Comparison of ENCODE assay signal across 17 cellular contexts in the genomic region with DNA sequence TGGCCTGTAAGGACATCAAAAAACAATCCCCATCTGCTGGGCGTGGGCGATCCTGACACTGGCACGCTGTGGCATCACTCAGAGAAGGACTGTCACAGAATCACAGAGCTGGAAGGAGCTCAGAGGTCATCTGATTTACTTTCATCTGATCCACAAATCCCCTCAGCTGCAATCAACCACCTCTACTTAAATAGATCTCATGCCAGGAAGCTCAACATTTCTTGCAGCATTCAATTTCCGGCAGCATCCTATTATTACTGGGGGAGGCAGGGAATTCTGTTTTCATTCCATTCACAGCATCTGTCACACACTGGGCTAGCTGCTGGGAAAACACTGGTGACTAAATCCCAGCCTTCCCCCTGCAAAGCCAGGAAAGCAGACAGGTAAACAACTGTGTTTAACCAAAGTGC. TPM values are rescaled to one million over a fixed set of nuclear protein-coding genes. Genes with fewer than 3 reads are reported as not detected.
A peak's percentile ranks its signal among the peaks of the same experiment; 100 is the strongest.
DNase-seq lines count a peak whose midpoint lies in the region; ATAC-seq and TF ChIP-seq lines count a peak whose summit lies in the region.
"Had no signal": no experiment of that assay in that cellular context is flagged by ENCODE, and none has a peak within 500 bp of the region (broad histone marks: within the 10 kb centered on the region; RNA-seq: fewer than 3 reads in every experiment).

No MANE protein-coding gene starts in this region.

- H3K4me1 Mint-ChIP-seq in activated T-helper 17 cell treated with anti-CD3 and anti-CD28 coated beads, Interleukin-2, amount 50 U/mL, for 72 hours: peaks cover 12% of the 10 kb centered on the region
- H3K4me1 Mint-ChIP-seq in immature natural killer cell: no peaks in the 10 kb centered on the region

- TF ChIP-seq CTCF in adrenal gland (IDR thresholded peaks at IDR 0.05): no peak

- intact Hi-C loops in adrenal gland (cut with DNase I): no loop called here

- H3K9me3 ChIP-seq in adrenal gland (replicated peaks in 1 of 3): no peaks in the 10 kb centered on the region
- H3K9me3 ChIP-seq: pancreas, testis had no signal

- no peaks in the 10 kb centered on the region for H3K36me3 ChIP-seq in adrenal gland (replicated peaks in 1 of 2)
- H3K36me3 ChIP-seq: pancreas had no signal

- H3K27ac ChIP-seq in adrenal gland: no peak overlapping the region
- H3K27ac ChIP-seq: pancreas, RWPE1, testis had no signal

- peak overlapping the region; percentile 25 for H3K27ac Mint-ChIP-seq in activated T-helper 17 cell treated with anti-CD3 and anti-CD28 coated beads, Interleukin-2, amount 50 U/mL, for 72 hours
- H3K27ac Mint-ChIP-seq in immature natural killer cell: no peak overlapping the region
- H3K27ac Mint-ChIP-seq: T-helper 2 cell treated with Interferon-gamma antibody and Interleukin-4, amounts not matched to agents 5 μg/mL and 100 μg/mL, for 36 hours had no signal

- no peak for ATAC-seq in activated T-helper 17 cell treated with anti-CD3 and anti-CD28 coated beads, Interleukin-2, amount 50 U/mL, for 72 hours (replicated peaks)
- no peak for ATAC-seq in GM21360 (IDR thresholded peaks at IDR 0.05; ENCODE audit: unreplicated experiment)
- no peak for ATAC-seq in HG03439 (IDR thresholded peaks at IDR 0.05; ENCODE audit: unreplicated experiment)

- no peaks in the 10 kb centered on the region for H3K27me3 ChIP-seq in adrenal gland
- H3K27me3 ChIP-seq: pancreas, testis had no signal

- TF ChIP-seq POLR2A in adrenal gland (IDR thresholded peaks at IDR 0.05): no peak

- 81 to 91% (median 87%) methylated on average over 4 of the region's 4 CpGs for WGBS in adrenal gland, 4 donors

- no peaks in the 10 kb centered on the region for H3K27me3 Mint-ChIP-seq in activated T-helper 17 cell treated with anti-CD3 and anti-CD28 coated beads, Interleukin-2, amount 50 U/mL, for 72 hours
- peaks cover 0 to 4% (median under 1%) of the 10 kb centered on the region in 3 donors for H3K27me3 Mint-ChIP-seq in immature natural killer cell (ENCODE audit: low read depth in 3 of 3)

- no peak overlapping the region for H3K4me3 Mint-ChIP-seq in activated T-helper 17 cell treated with anti-CD3 and anti-CD28 coated beads, Interleukin-2, amount 50 U/mL, for 72 hours
- H3K4me3 Mint-ChIP-seq in immature natural killer cell: no peak overlapping the region
- H3K4me3 Mint-ChIP-seq: T-helper 2 cell treated with Interferon-gamma antibody and Interleukin-4, amounts not matched to agents 5 μg/mL and 100 μg/mL, for 36 hours had no signal

- peaks cover 5% of the 10 kb centered on the region for H3K9me3 Mint-ChIP-seq in activated T-helper 17 cell treated with anti-CD3 and anti-CD28 coated beads, Interleukin-2, amount 50 U/mL, for 72 hours
- peaks cover 0 to 5% (median under 1%) of the 10 kb centered on the region in 6 donors for H3K9me3 Mint-ChIP-seq in immature natural killer cell
- H3K9me3 Mint-ChIP-seq: T-helper 2 cell treated with Interferon-gamma antibody and Interleukin-4, amounts not matched to agents 5 μg/mL and 100 μg/mL, for 36 hours had no signal

- peaks cover 6% of the 10 kb centered on the region for H3K36me3 Mint-ChIP-seq in activated T-helper 17 cell treated with anti-CD3 and anti-CD28 coated beads, Interleukin-2, amount 50 U/mL, for 72 hours (ENCODE audit: low read depth)
- no peaks in the 10 kb centered on the region for H3K36me3 Mint-ChIP-seq in immature natural killer cell

- no peak overlapping the region for H3K4me3 ChIP-seq in adrenal gland
- H3K4me3 ChIP-seq: pancreas, testis had no signal

- DNase-seq in DMS153 (lab: John Stamatoyannopoulos, UW): peak; percentile 73
- DNase-seq in NCI-H2171 (lab: John Stamatoyannopoulos, UW): peak; percentile 29
- peak; percentile 57 for DNase-seq in midbrain (lab: John Stamatoyannopoulos, UW)
- no peak for DNase-seq in adrenal gland
- DNase-seq in immature natural killer cell: no peak
- DNase-seq: activated CD4-positive, alpha-beta T cell treated with anti-CD3 and anti-CD28 coated beads for 48 hours; DMS53; effector CD4-positive, alpha-beta T cell; mesenchymal stem cell; stimulated activated CD4-positive, alpha-beta T cell treated with anti-CD3 and anti-CD28 coated beads, Interleukin-12 subunit alpha, Interleukin-12 subunit beta, amount 100 ng/mL, for 4 hours had no signal

- H3K4me1 ChIP-seq in adrenal gland (replicated peaks in 1 of 2): no peaks in the 10 kb centered on the region
- H3K4me1 ChIP-seq: pancreas, testis had no signal

RNA-seq across cellular contexts. Expression of gene RETREG1, which starts 38.3 kb away (rescaled TPM):
- total RNA-seq in activated T-helper 17 cell treated with anti-CD3 and anti-CD28 coated beads, Interleukin-2, amount 50 U/mL, for 72 hours: 10 to 100 TPM in 1 of 2 donors, 1 to 10 TPM in 1; 8.4 to 13.5 TPM
- total RNA-seq in adrenal gland: 1 to 10 TPM in 4 of 8 donors, under 1 TPM in 4; 0.06 to 4.0 (median 1.0) TPM
- polyA plus RNA-seq in adrenal gland (1 to 10 TPM; 3.8 to 5.9 (median 4.4) TPM), immature natural killer cell (1 to 10 TPM; 2.8 to 5.6 (median 3.6) TPM)

Comparison
In these comparisons a context has a peak if more than half of its experiments do, and no peak if none do; other contexts are left out.
1. DNase-seq: peak in DMS153 (single experiment), NCI-H2171 (single experiment) and midbrain (single experiment); none in adrenal gland (0 of 7) and immature natural killer cell (0 of 3).